In genomic region chr5:169265888-169266287, GRCh38 we compare ENCODE assay signal across 14 cellular contexts. TPM values are rescaled to one million over a fixed set of nuclear protein-coding genes. Genes with fewer than 3 reads are reported as not detected.
DNase-seq lines count a peak whose midpoint lies in the region; ATAC-seq, FAIRE-seq and TF ChIP-seq lines count a peak whose summit lies in the region.
"Had no signal": no experiment of that assay in that cellular context is flagged by ENCODE, and none has a peak within 500 bp of the region (broad histone marks: within the 10 kb centered on the region; RNA-seq: fewer than 3 reads in every experiment).

No MANE protein-coding gene starts in this region.

- no peak overlapping the region for H2AFZ ChIP-seq in K562 (ENCODE audit: low read depth, low read length)

- 0 out of 4 replicates have a peak, but pooled peaks of 1 of the 2 experiments have one; percentile 6 for TF ChIP-seq RAD21 in K562 (CRISPR knock-in tag; conservative IDR thresholded peaks at IDR 0.05 in 1 of 2, IDR thresholded peaks at IDR 0.05 in 1 of 2)

- H3K4me3 Mint-ChIP-seq in natural killer cell = no peak overlapping the region
- H3K4me3 Mint-ChIP-seq: activated B cell treated with CpG ODN at 0.5 μM for 24 hours; activated T-helper 1 cell treated with anti-CD3 and anti-CD28 coated beads, Interleukin-12 subunit alpha, Interleukin-12 subunit beta, Interleukin-2, Interleukin-4 antibody, amounts not matched to agents 30 ng/mL and 10 ng/mL and 1 ng/mL, durations not matched to agents 14 hours and 24 hours and 36 hours had no signal

- POLR2A ChIA-PET in K562 (lab: Yijun Ruan, JAX) = no interaction called here

- CTCF ChIA-PET in K562 (lab: Yijun Ruan, JAX; ENCODE audit: low intra/inter-chr PET ratio) = no interaction called here

- FAIRE-seq in K562 (lab: Jason Lieb, UNC) = no peak
- FAIRE-seq: pancreas had no signal

- H3K9me3 Mint-ChIP-seq in natural killer cell = no peaks in the 10 kb centered on the region
- H3K9me3 Mint-ChIP-seq: activated B cell treated with CpG ODN at 0.5 μM for 24 hours; activated T-helper 1 cell treated with anti-CD3 and anti-CD28 coated beads, Interleukin-12 subunit alpha, Interleukin-12 subunit beta, Interleukin-2, Interleukin-4 antibody, amounts not matched to agents 30 ng/mL and 10 ng/mL and 1 ng/mL, durations not matched to agents 14 hours and 24 hours and 36 hours had no signal

- peak; percentile 52 for DNase-seq in ELR (ENCODE audit: low read depth)
- DNase-seq in KBM-7 = peak; percentile 3
- peak; percentile 9 to 38 (median 25) for DNase-seq in K562 (ENCODE audit: extremely low read depth in 1 of 4, low spot score in 3 of 4)
- peak; percentile 0 for DNase-seq in non-pigmented ciliary epithelial cell (ENCODE audit: low read depth)
- no peak for DNase-seq in pons (ENCODE audit: low spot score)
- no peak for DNase-seq in cardiac septum (ENCODE audit: low spot score)
- no peak for DNase-seq in natural killer cell
- DNase-seq: activated B cell treated with CpG ODN at 0.5 μM for 24 hours, DMS79 treated with DMSO at 0.1 percent for 48 hours, left colon, NCI-H2029, pancreas had no signal

- H3K4me1 Mint-ChIP-seq in natural killer cell = no peaks in the 10 kb centered on the region
- H3K4me1 Mint-ChIP-seq: activated B cell treated with CpG ODN at 0.5 μM for 24 hours had no signal

- H4K20me1 ChIP-seq in K562 (replicated peaks; ENCODE audit: control insufficient read depth, insufficient read depth, low read length) = no peaks in the 10 kb centered on the region

- ATAC-seq in K562 (no peak), natural killer cell (no peak), HG03139 (IDR thresholded peaks at IDR 0.05; ENCODE audit: unreplicated experiment) (no peak)
- ATAC-seq: left colon, pancreas had no signal

- TF ChIP-seq POLR2A in K562 (conservative IDR thresholded peaks at IDR 0.05) = no peak

- no peak overlapping the region for H3K27ac ChIP-seq in K562 (ENCODE audit: extremely low read depth, low read depth, low read length)
- H3K27ac ChIP-seq: pancreas had no signal

- TF ChIP-seq CTCF in K562 (IDR thresholded peaks at IDR 0.05 in 2 of 3, conservative IDR thresholded peaks at IDR 0.05 in 1 of 3; ENCODE audit: insufficient read depth in 2 of 3, low read depth in 1 of 3, low read length in 3 of 3) (peak in 2 of 3 experiments; percentile 25 to 45; a peak in 3 of 6 replicates), natural killer cell (IDR thresholded peaks at IDR 0.05) (no peak)

- H3K36me3 Mint-ChIP-seq in natural killer cell = no peaks in the 10 kb centered on the region

- H3K27me3 Mint-ChIP-seq in natural killer cell (ENCODE audit: low read depth in 2 of 2) = peaks cover 0 to 9% of the 10 kb centered on the region in 2 donors
- H3K27me3 Mint-ChIP-seq: activated B cell treated with CpG ODN at 0.5 μM for 24 hours had no signal

- H3K9ac ChIP-seq in K562 (ENCODE audit: insufficient read depth in 1 of 2, low read depth in 2 of 2, low read length in 2 of 2) = no peak overlapping the region

- in situ Hi-C loops in KBM-7 (cut with MboI; ENCODE audit: low pct_unique_long_range_greater_than_20kb, low sequenced_read_pairs) = no loop called here
- in situ Hi-C loops in K562 (cut with MboI) = no loop called here

- no peaks in the 10 kb centered on the region for H3K79me2 ChIP-seq in K562 (ENCODE audit: control insufficient read depth, insufficient read depth, low read length)

- TF ChIP-seq EP300 in K562 (IDR thresholded peaks at IDR 0.05; ENCODE audit: low read length) = no peak

- H3K9me1 ChIP-seq in K562 (ENCODE audit: control insufficient read depth, insufficient read depth, low read length) = no peaks in the 10 kb centered on the region

- no peak overlapping the region for H3K4me2 ChIP-seq in K562 (ENCODE audit: insufficient read depth, low read length)

- no peaks in the 10 kb centered on the region for H3K36me3 ChIP-seq in K562 (ENCODE audit: control insufficient read depth, insufficient read depth, low read length)
- H3K36me3 ChIP-seq: pancreas had no signal

- H3K4me1 ChIP-seq in K562 (replicated peaks in 1 of 2; ENCODE audit: control insufficient read depth in 2 of 2, insufficient read depth in 2 of 2, low read length in 2 of 2) = no peaks in the 10 kb centered on the region
- H3K4me1 ChIP-seq: pancreas had no signal

- 7% methylated on average over 3 of the region's 3 CpGs for WGBS in K562 (ENCODE audit: insufficient coverage, low coverage, missing lambda C conversion rate)

- no peaks in the 10 kb centered on the region for H3K27me3 ChIP-seq in K562 (ENCODE audit: control insufficient read depth in 2 of 2, insufficient read depth in 2 of 2, low read length in 2 of 2)
- H3K27me3 ChIP-seq: pancreas had no signal

- BruUV-seq in K562 (replicated peaks; lab: Mats Ljungman, UMichigan) = no TSS peak

- no peak overlapping the region for H3K4me3 ChIP-seq in K562
- H3K4me3 ChIP-seq: pancreas had no signal

- intact Hi-C loops in K562 (cut with micrococcal nuclease) = loop anchor here (5.0 kb wide), 1 partner anchor 316 kb away; the partner anchor contains the start of gene SPDL1
- intact Hi-C loops in cardiac septum (cut with DNase I) = no loop called here
- intact Hi-C loops in natural killer cell (cut with micrococcal nuclease) = no loop called here

- no peaks in the 10 kb centered on the region for H3K9me3 ChIP-seq in K562 (replicated peaks; ENCODE audit: control insufficient read depth, insufficient read depth, low read depth, low read length)
- H3K9me3 ChIP-seq: pancreas had no signal

- H3K27ac Mint-ChIP-seq in natural killer cell = no peak overlapping the region
- H3K27ac Mint-ChIP-seq: activated B cell treated with CpG ODN at 0.5 μM for 24 hours; activated T-helper 1 cell treated with anti-CD3 and anti-CD28 coated beads, Interleukin-12 subunit alpha, Interleukin-12 subunit beta, Interleukin-2, Interleukin-4 antibody, amounts not matched to agents 30 ng/mL and 10 ng/mL and 1 ng/mL, durations not matched to agents 14 hours and 24 hours and 36 hours had no signal

TF ChIP-seq in K562, 482 proteins besides CTCF, POLR2A, EP300 and RAD21 (continues in another document):
- TF ChIP-seq SLC30A9 (CRISPR knock-in tag; IDR thresholded peaks at IDR 0.05) (no peak), ZNF23 (CRISPR knock-in tag; IDR thresholded peaks at IDR 0.05) (no peak), ZNF324 (CRISPR knock-in tag; IDR thresholded peaks at IDR 0.05) (no peak), NCOR1 (IDR thresholded peaks at IDR 0.05) (no peak), SUPT5H (IDR thresholded peaks at IDR 0.05) (no peak), IRF2 (CRISPR knock-in tag; IDR thresholded peaks at IDR 0.05) (no peak)
- TF ChIP-seq, protein P1, sequence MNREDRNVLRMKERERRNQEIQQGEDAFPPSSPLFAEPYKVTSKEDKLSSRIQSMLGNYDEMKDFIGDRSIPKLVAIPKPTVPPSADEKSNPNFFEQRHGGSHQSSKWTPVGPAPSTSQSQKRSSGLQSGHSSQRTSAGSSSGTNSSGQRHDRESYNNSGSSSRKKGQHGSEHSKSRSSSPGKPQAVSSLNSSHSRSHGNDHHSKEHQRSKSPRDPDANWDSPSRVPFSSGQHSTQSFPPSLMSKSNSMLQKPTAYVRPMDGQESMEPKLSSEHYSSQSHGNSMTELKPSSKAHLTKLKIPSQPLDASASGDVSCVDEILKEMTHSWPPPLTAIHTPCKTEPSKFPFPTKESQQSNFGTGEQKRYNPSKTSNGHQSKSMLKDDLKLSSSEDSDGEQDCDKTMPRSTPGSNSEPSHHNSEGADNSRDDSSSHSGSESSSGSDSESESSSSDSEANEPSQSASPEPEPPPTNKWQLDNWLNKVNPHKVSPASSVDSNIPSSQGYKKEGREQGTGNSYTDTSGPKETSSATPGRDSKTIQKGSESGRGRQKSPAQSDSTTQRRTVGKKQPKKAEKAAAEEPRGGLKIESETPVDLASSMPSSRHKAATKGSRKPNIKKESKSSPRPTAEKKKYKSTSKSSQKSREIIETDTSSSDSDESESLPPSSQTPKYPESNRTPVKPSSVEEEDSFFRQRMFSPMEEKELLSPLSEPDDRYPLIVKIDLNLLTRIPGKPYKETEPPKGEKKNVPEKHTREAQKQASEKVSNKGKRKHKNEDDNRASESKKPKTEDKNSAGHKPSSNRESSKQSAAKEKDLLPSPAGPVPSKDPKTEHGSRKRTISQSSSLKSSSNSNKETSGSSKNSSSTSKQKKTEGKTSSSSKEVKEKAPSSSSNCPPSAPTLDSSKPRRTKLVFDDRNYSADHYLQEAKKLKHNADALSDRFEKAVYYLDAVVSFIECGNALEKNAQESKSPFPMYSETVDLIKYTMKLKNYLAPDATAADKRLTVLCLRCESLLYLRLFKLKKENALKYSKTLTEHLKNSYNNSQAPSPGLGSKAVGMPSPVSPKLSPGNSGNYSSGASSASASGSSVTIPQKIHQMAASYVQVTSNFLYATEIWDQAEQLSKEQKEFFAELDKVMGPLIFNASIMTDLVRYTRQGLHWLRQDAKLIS (CRISPR knock-in tag; IDR thresholded peaks at IDR 0.05) = no peak
- TF ChIP-seq, protein P2, sequence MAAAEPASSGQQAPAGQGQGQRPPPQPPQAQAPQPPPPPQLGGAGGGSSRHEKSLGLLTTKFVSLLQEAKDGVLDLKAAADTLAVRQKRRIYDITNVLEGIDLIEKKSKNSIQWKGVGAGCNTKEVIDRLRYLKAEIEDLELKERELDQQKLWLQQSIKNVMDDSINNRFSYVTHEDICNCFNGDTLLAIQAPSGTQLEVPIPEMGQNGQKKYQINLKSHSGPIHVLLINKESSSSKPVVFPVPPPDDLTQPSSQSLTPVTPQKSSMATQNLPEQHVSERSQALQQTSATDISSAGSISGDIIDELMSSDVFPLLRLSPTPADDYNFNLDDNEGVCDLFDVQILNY (CRISPR knock-in tag; IDR thresholded peaks at IDR 0.05) = no peak

RNA-seq across cellular contexts. Expression of gene SLIT3, which starts 35.1 kb away (rescaled TPM):
- total RNA-seq in K562 (2011; cell fraction: chromatin; rRNA removed; ENCODE audit: low replicate concordance) = not detected in 2 replicates
- not detected in 2 replicates for total RNA-seq in K562 (2011; cell fraction: nucleolus; rRNA removed)
- total RNA-seq in K562 (2011; cell fraction: nucleoplasm; rRNA removed) = not detected in 2 replicates
- total RNA-seq in K562 (2014; rRNA removed) (not detected in 2 replicates), K562 (2014; rRNA removed; fragmentation: Illumina TruSeq; extraction: Trizol) (not detected in 2 replicates), K562 (2015; rRNA removed; fragmentation: Illumina TruSeq; extraction: Trizol) (not detected in 2 replicates), K562 (2021) (0.04 and 0.13 TPM in 2 replicates), cardiac septum (16.6 TPM), natural killer cell (under 1 TPM in 2 of 3 donors, not detected in 1; 0.34 to 0.80 TPM)
- polyA plus RNA-seq in K562 (2011; rRNA removed) (0.01 TPM in 2 replicates), K562 (2014; fragmentation: Illumina TruSeq; extraction: Trizol) (not detected in 2 replicates), K562 (2014; fragmentation: Nextera tagmentation; extraction: Ambion mirVana) (not detected), K562 (2014; rRNA removed) (not detected in 2 replicates)
- 0.03 TPM in 1 of 2 replicates, not detected in the other for polyA plus RNA-seq in K562 (2011; cell fraction: cytosol; rRNA removed)
- 0.03 TPM in 1 of 2 replicates, not detected in the other for polyA plus RNA-seq in K562 (2011; cell fraction: nucleus; rRNA removed)
- polyA plus RNA-seq in K562 (2012) = 0.19 TPM in 1 of 2 replicates, not detected in the other
- not detected in 2 replicates for polyA minus RNA-seq in K562 (2011; rRNA and poly(A)+ RNA removed)
- polyA minus RNA-seq in K562 (2011; cell fraction: cytosol; rRNA and poly(A)+ RNA removed) = not detected in 2 replicates
- not detected in 2 replicates for polyA minus RNA-seq in K562 (2011; cell fraction: nucleus; rRNA and poly(A)+ RNA removed)
- total RNA-seq: activated B cell treated with CpG ODN at 0.5 μM for 24 hours had no signal

Comparison
In these comparisons a context has a peak if more than half of its experiments do, and no peak if none do; other contexts are left out.
1. DNase-seq: peak in ELR (single experiment), KBM-7 (single experiment), K562 (4 of 4) and non-pigmented ciliary epithelial cell (single experiment); none in pons (single experiment), cardiac septum (single experiment) and natural killer cell (single experiment).